ENCODE assay signal across 8 cellular contexts in the genomic region with DNA sequence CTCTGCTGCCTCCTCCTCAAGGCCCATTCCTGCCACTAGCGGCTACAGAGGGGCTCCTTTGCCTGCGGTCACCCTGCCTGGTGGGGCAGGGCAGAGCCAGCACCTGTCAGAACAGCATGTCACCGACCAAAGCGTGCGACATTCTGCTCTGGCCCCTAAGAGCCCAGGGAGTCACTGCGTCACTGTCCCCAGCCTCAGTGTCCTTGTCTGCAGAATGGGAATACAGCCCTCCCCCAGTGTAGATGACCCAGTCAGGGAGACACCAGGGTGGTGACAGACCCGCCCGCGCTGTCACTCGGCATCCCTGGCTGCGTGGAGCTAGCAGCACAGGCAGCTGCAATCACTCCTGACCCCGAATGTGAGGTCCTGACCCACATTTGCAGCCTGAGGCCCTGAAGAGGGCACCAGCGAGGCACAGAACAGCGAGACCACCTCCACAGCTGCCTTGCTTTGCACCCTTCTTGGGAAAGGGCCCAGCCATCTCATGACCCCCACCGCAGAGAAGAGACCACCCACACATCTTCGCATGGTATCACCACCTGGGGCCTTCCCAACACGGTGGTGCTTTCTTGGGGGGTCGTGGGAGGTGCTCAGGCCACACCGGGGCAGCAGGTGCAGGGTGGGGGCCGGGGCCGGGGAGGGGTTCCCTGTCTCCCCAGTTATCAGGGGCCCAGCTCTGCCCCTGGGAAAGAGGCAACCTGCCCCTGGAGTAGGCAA. TPM values are rescaled to one million over a fixed set of nuclear protein-coding genes. Genes with fewer than 3 reads are reported as not detected.
DNase-seq lines count a peak whose midpoint lies in the region; ATAC-seq and FAIRE-seq lines count a peak whose summit lies in the region.

No MANE protein-coding gene starts in this region.

- CTCF ChIA-PET in activated CD8-positive, alpha-beta T cell treated with anti-CD3 and anti-CD28 coated beads, Interleukin-2, amount 10 ng/mL, durations not matched to agents 7 days and 5 days (lab: Charles Lee) = interaction anchor here (0.8 to 6.1 kb wide), 10 partner anchors 10 to 112 kb away, joined by 3 to 63 read pairs (median 4); a partner anchor contains a TSS

- peak; percentile 20 for ATAC-seq in activated CD8-positive, alpha-beta T cell treated with anti-CD3 and anti-CD28 coated beads, Interleukin-2, amount 10 ng/mL, durations not matched to agents 7 days and 5 days
- peak in 1 of 2 donors; percentile 1 for ATAC-seq in natural killer cell treated with Interleukin-12 subunit alpha and Interleukin-12 subunit beta and Interleukin-15 and Interleukin-18, amount 100 ng/mL, for 72 hours

- peaks cover 30% of the 10 kb centered on the region for H3K27me3 Mint-ChIP-seq in activated CD8-positive, alpha-beta T cell treated with anti-CD3 and anti-CD28 coated beads, Interleukin-2, amount 10 ng/mL, durations not matched to agents 7 days and 5 days (ENCODE audit: low read depth)
- peaks cover 10 to 17% of the 10 kb centered on the region in 2 donors for H3K27me3 Mint-ChIP-seq in natural killer cell treated with Interleukin-12 subunit alpha and Interleukin-12 subunit beta and Interleukin-15 and Interleukin-18, amount 100 ng/mL, for 72 hours

- peak; percentile 56 for DNase-seq in DMS 273 (lab: John Stamatoyannopoulos, UW; ENCODE audit: unreplicated experiment)
- DNase-seq in DMS 273 treated with DMSO at 0.1 percent for 48 hours (lab: John Stamatoyannopoulos, UW) = no peak
- no peak for DNase-seq in HTR-8/SVneo (ENCODE audit: insufficient read length, low spot score)
- DNase-seq in activated CD8-positive, alpha-beta T cell treated with anti-CD3 and anti-CD28 coated beads, Interleukin-2, amount 10 ng/mL, durations not matched to agents 7 days and 5 days = no peak
- DNase-seq in natural killer cell treated with Interleukin-12 subunit alpha and Interleukin-12 subunit beta and Interleukin-15 and Interleukin-18, amount 100 ng/mL, for 72 hours (ENCODE audit: low spot score) = peak; percentile 61
- DNase-seq in NCI-H1417 treated with DMSO at 0.1 percent for 48 hours (lab: John Stamatoyannopoulos, UW) = no peak
- DNase-seq in urothelium cell line (ENCODE audit: low spot score) = no peak
- no peak for DNase-seq in D341Med (ENCODE audit: low spot score)

- FAIRE-seq in HTR-8/SVneo (lab: Jason Lieb, UNC) (peak; percentile 42), urothelium cell line (lab: Jason Lieb, UNC) (no peak)

- no peaks in the 10 kb centered on the region for H3K36me3 Mint-ChIP-seq in activated CD8-positive, alpha-beta T cell treated with anti-CD3 and anti-CD28 coated beads, Interleukin-2, amount 10 ng/mL, durations not matched to agents 7 days and 5 days (ENCODE audit: low read depth)
- H3K36me3 Mint-ChIP-seq in natural killer cell treated with Interleukin-12 subunit alpha and Interleukin-12 subunit beta and Interleukin-15 and Interleukin-18, amount 100 ng/mL, for 72 hours = no peaks in the 10 kb centered on the region

- peaks cover 10% of the 10 kb centered on the region for H3K4me1 Mint-ChIP-seq in activated CD8-positive, alpha-beta T cell treated with anti-CD3 and anti-CD28 coated beads, Interleukin-2, amount 10 ng/mL, durations not matched to agents 7 days and 5 days (ENCODE audit: low read depth)
- peaks cover 9 to 11% of the 10 kb centered on the region in 2 donors for H3K4me1 Mint-ChIP-seq in natural killer cell treated with Interleukin-12 subunit alpha and Interleukin-12 subunit beta and Interleukin-15 and Interleukin-18, amount 100 ng/mL, for 72 hours (ENCODE audit: low read depth in 2 of 2)

- H3K4me3 Mint-ChIP-seq in activated CD8-positive, alpha-beta T cell treated with anti-CD3 and anti-CD28 coated beads, Interleukin-2, amount 10 ng/mL, durations not matched to agents 7 days and 5 days = no peak overlapping the region
- peak overlapping the region; percentile 54 for H3K4me3 Mint-ChIP-seq in natural killer cell treated with Interleukin-12 subunit alpha and Interleukin-12 subunit beta and Interleukin-15 and Interleukin-18, amount 100 ng/mL, for 72 hours

- H3K27ac Mint-ChIP-seq in activated CD8-positive, alpha-beta T cell treated with anti-CD3 and anti-CD28 coated beads, Interleukin-2, amount 10 ng/mL, durations not matched to agents 7 days and 5 days = no peak overlapping the region
- H3K27ac Mint-ChIP-seq in natural killer cell treated with Interleukin-12 subunit alpha and Interleukin-12 subunit beta and Interleukin-15 and Interleukin-18, amount 100 ng/mL, for 72 hours = peak overlapping the region in 1 of 2 donors; percentile 51

- POLR2A ChIA-PET in activated CD8-positive, alpha-beta T cell treated with anti-CD3 and anti-CD28 coated beads, Interleukin-2, amount 10 ng/mL, durations not matched to agents 7 days and 5 days (lab: Charles Lee) = interaction anchor here (1.3 kb wide), 1 partner anchor 11 kb away, joined by 4 read pairs; no protein-coding TSS in a partner anchor

- no peaks in the 10 kb centered on the region for H3K9me3 Mint-ChIP-seq in activated CD8-positive, alpha-beta T cell treated with anti-CD3 and anti-CD28 coated beads, Interleukin-2, amount 10 ng/mL, durations not matched to agents 7 days and 5 days (ENCODE audit: insufficient read depth)
- no peaks in the 10 kb centered on the region for H3K9me3 Mint-ChIP-seq in natural killer cell treated with Interleukin-12 subunit alpha and Interleukin-12 subunit beta and Interleukin-15 and Interleukin-18, amount 100 ng/mL, for 72 hours

RNA-seq across cellular contexts. Expression of a gene that starts 2.5 kb away (rescaled TPM):
- total RNA-seq in activated CD8-positive, alpha-beta T cell treated with anti-CD3 and anti-CD28 coated beads, Interleukin-2, amount 10 ng/mL, durations not matched to agents 7 days and 5 days = not detected
- not detected for total RNA-seq in natural killer cell treated with Interleukin-12 subunit alpha and Interleukin-12 subunit beta and Interleukin-15 and Interleukin-18, amount 100 ng/mL, for 72 hours

RNA-seq across cellular contexts. Expression of a gene that starts 9.9 kb away (rescaled TPM):
- total RNA-seq in activated CD8-positive, alpha-beta T cell treated with anti-CD3 and anti-CD28 coated beads, Interleukin-2, amount 10 ng/mL, durations not matched to agents 7 days and 5 days = under 1 TPM; 0.55 to 0.95 TPM
- 1 to 10 TPM; 1.2 to 1.5 TPM for total RNA-seq in natural killer cell treated with Interleukin-12 subunit alpha and Interleukin-12 subunit beta and Interleukin-15 and Interleukin-18, amount 100 ng/mL, for 72 hours

RNA-seq across cellular contexts. Expression of a gene that starts 45.2 kb away (rescaled TPM):
- 10 to 100 TPM; 59.9 to 62.3 TPM for total RNA-seq in activated CD8-positive, alpha-beta T cell treated with anti-CD3 and anti-CD28 coated beads, Interleukin-2, amount 10 ng/mL, durations not matched to agents 7 days and 5 days
- 10 to 100 TPM; 39.9 to 71.5 TPM for total RNA-seq in natural killer cell treated with Interleukin-12 subunit alpha and Interleukin-12 subunit beta and Interleukin-15 and Interleukin-18, amount 100 ng/mL, for 72 hours

RNA-seq across cellular contexts. Expression of a gene that starts 51.0 kb away (rescaled TPM):
- not detected for total RNA-seq in activated CD8-positive, alpha-beta T cell treated with anti-CD3 and anti-CD28 coated beads, Interleukin-2, amount 10 ng/mL, durations not matched to agents 7 days and 5 days
- total RNA-seq in natural killer cell treated with Interleukin-12 subunit alpha and Interleukin-12 subunit beta and Interleukin-15 and Interleukin-18, amount 100 ng/mL, for 72 hours = not detected

Comparison
In these comparisons a context has a peak if more than half of its experiments do, and no peak if none do; other contexts are left out.
1. DNase-seq: peak in DMS 273 (single experiment) and natural killer cell treated with Interleukin-12 subunit alpha and Interleukin-12 subunit beta and Interleukin-15 and Interleukin-18, amount 100 ng/mL, for 72 hours (single experiment); none in DMS 273 treated with DMSO at 0.1 percent for 48 hours (single experiment), HTR-8/SVneo (single experiment), activated CD8-positive, alpha-beta T cell treated with anti-CD3 and anti-CD28 coated beads, Interleukin-2, amount 10 ng/mL, durations not matched to agents 7 days and 5 days (single experiment), NCI-H1417 treated with DMSO at 0.1 percent for 48 hours (single experiment), urothelium cell line (single experiment) and D341Med (single experiment).